ENCODE assay signal across 1 cellular context in the genomic region with DNA sequence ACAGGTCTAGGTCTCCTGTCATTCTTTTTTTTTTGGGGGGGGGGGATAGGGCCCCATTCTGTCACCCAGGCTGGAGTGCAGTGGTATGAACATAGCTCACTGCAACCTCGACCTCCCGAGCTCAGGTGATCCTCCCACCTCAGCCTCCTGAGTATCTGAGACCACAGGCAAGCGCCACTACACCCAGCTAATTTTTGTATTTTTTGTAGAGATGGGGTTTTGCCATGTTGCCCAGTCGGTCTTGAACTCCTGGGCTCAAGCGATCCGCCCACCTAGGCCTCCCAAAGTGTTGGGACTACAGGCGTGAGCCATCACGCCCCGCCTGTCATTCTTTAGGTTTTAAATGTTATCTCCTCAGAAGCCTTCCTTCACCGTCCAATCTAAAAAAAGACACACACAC.
TF ChIP-seq lines count a peak whose summit lies in the region.

No MANE protein-coding gene starts in this region.

TF ChIP-seq in H1, 55 proteins besides CTCF, POLR2A, EP300 and RAD21:
- TF ChIP-seq EZH2 (IDR thresholded peaks at IDR 0.05; ENCODE audit: low read depth, low read length, severe bottlenecking), result no peak
